Comparison of ENCODE assay signal across 25 cellular contexts in the genomic region with DNA sequence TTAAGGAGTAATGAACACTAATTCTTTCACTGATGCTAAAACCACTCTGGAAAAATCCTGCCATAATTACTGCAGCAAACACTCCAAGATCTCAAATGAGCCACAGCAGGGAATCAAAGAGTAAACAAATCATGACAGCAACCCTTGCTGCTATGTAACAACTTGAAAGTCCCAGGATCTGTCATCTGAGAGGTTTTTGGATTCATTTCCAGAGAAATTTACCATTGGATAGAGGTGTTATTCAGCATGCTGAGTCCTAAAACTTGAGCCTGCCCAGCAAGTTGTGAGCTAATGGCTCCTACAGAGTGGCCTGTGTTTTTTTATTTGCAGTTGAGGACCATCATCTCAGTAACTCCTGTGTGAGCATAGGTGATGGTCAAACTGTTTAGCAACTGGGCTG.
"Had no signal": no experiment of that assay in that cellular context is flagged by ENCODE, and none has a peak within 500 bp of the region (broad histone marks: within the 10 kb centered on the region; RNA-seq: fewer than 3 reads in every experiment).

No MANE protein-coding gene starts in this region.

- H3K27ac ChIP-seq: esophagus muscularis mucosa, lower lobe of right lung, prostate gland, skin epidermis, transverse colon, vagina, WERI-Rb-1 had no signal

- H3K4me3 ChIP-seq: esophagus muscularis mucosa, lower lobe of right lung, mucosa of descending colon, prostate gland, skin epidermis, testis, transverse colon, vagina had no signal

- H3K4me1 ChIP-seq: esophagus muscularis mucosa, lower lobe of right lung, prostate gland, vagina had no signal

- H3K36me3 ChIP-seq: esophagus muscularis mucosa, lower lobe of right lung, prostate gland, transverse colon, vagina, WERI-Rb-1 had no signal

- H3K27me3 ChIP-seq: esophagus muscularis mucosa, testis, transverse colon, vagina had no signal

- H3K9me3 ChIP-seq: lower lobe of right lung, mucosa of descending colon, prostate gland, testis, transverse colon, vagina had no signal

- DNase-seq: activated CD4-positive, alpha-beta memory T cell treated with anti-CD3 and anti-CD28 coated beads, Interleukin-2, amount 10 ng/mL, durations not matched to agents 7 days and 5 days; activated CD4-positive, alpha-beta T cell treated with anti-CD3 and anti-CD28 coated beads, Interleukin-2, amount 10 ng/mL, durations not matched to agents 7 days and 5 days; activated CD4-positive, CD25-positive, alpha-beta regulatory T cell treated with anti-CD3 and anti-CD28 coated beads, Interleukin-2, amount 50 U/mL, for 72 hours; activated CD8-positive, alpha-beta memory T cell treated with anti-CD3 and anti-CD28 coated beads, Interleukin-2, amount 50 U/mL, for 48 hours; activated gamma-delta T cell treated with Interleukin-2 at 50 U/mL for 16 hours; activated naive CD8-positive, alpha-beta T cell treated with anti-CD3 and anti-CD28 coated beads, Interleukin-2, amount 50 U/mL, for 24 hours; activated T-cell treated with anti-CD3 and anti-CD28 coated beads, Interleukin-2, amount 50 U/mL, for 24 hours; amygdala; kidney glomerular epithelial cell; lower lobe of right lung; mesendoderm; mucosa of descending colon; retina; stimulated activated CD4-positive, alpha-beta T cell treated with anti-CD3 and anti-CD28 coated beads, Interleukin-12 subunit alpha, Interleukin-12 subunit beta, amount 100 ng/mL, for 4 hours; stimulated activated CD4-positive, alpha-beta T cell treated with anti-CD3 and anti-CD28 coated beads, Interleukin-4, amount 100 ng/mL, for 1 hour; stimulated activated naive CD8-positive, alpha-beta T cell treated with anti-CD3 and anti-CD28 coated beads, Interleukin-15, Interleukin-2, amounts not matched to agents 100 U/mL and 50 U/mL, for 24 hours; T-helper 17 cell; T1000; testis; transverse colon; WERI-Rb-1 had no signal
